Comparison of ENCODE assay signal across 9 cellular contexts in the genomic region with DNA sequence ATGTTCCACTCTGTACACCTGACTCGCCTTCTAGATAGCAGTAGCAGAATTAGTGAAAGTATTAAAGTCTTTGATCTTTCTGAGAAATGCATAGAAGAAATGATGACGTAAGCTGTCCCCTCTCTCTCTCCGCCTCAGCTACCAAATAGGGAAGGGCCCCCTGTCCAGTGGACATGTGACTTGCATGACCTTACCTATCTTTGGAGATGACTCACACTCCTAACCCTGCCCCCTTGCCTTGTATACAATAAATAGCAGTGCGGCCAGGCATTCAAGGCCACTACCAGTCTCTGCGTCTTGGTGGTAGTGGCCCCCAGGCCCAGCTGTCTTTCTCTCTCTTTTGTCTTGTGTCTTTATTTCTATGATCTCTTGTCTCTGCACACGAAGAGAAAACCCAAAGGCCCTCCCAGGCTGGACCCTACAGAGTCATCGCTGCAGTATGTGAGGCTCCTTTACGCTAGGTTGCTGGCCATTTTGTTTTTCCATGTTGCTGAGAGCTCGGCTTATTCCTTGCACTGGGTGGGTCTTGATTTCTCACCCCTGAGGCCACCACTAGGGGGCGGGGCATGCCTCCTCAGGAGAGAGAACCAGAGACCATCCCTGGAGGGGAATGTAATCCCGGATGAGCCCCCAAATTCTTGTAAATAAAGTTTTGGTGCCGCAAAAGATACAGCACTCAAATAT. TPM values are rescaled to one million over a fixed set of nuclear protein-coding genes. Genes with fewer than 3 reads are reported as not detected.
DNase-seq lines count a peak whose midpoint lies in the region; ATAC-seq and TF ChIP-seq lines count a peak whose summit lies in the region.
"Had no signal": no experiment of that assay in that cellular context is flagged by ENCODE, and none has a peak within 500 bp of the region (broad histone marks: within the 10 kb centered on the region; RNA-seq: fewer than 3 reads in every experiment).

No MANE protein-coding gene starts in this region.

- no peak overlapping the region for H3K4me2 ChIP-seq in GM23338

- H3K36me3 Mint-ChIP-seq in GM23338 (ENCODE audit: low read depth): peaks cover 31% of the 10 kb centered on the region

- DNase-seq in Caki2 (ENCODE audit: low read depth) (peak; percentile 9), GM23338 (ENCODE audit: low spot score) (peak; percentile 89), SHP77 treated with DMSO at 0.1 percent for 48 hours (lab: John Stamatoyannopoulos, UW) (peak; percentile 82), left kidney (ENCODE audit: low read depth, low spot score) (peak; percentile 29), NCI-H2081 treated with DMSO at 0.1 percent for 48 hours (lab: John Stamatoyannopoulos, UW) (no peak), nucleus accumbens (lab: John Stamatoyannopoulos, UW) (no peak)

- H3K9me2 ChIP-seq in GM23338 (ENCODE audit: insufficient read depth): peaks cover 9% of the 10 kb centered on the region; the same call in 1 of the 2 replicates

- peak; percentile 62 to 63 for TF ChIP-seq CTCF in GM23338 (conservative IDR thresholded peaks at IDR 0.05; ENCODE audit: low read depth in 2 of 2)

- in situ Hi-C loops in Caki2 (cut with HindIII; ENCODE audit: low pct_unique_long_range_greater_than_20kb, low sequenced_read_pairs): no loop called here

- H3K4me1 Mint-ChIP-seq in GM23338: peaks cover 23% of the 10 kb centered on the region

- H3K27me3 Mint-ChIP-seq in GM23338 (ENCODE audit: insufficient read depth, low read depth, poor library complexity): peaks cover 19% of the 10 kb centered on the region

- H4K20me1 ChIP-seq in GM23338 (replicated peaks; ENCODE audit: insufficient read depth): no peaks in the 10 kb centered on the region

- H3K27me3 ChIP-seq in GM23338 (ENCODE audit: insufficient read depth): no peaks in the 10 kb centered on the region
- H3K27me3 ChIP-seq: right atrium auricular region had no signal

- H3K36me3 ChIP-seq in GM23338 (ENCODE audit: insufficient read depth): peaks cover 18% of the 10 kb centered on the region
- H3K36me3 ChIP-seq: right atrium auricular region had no signal

- ATAC-seq in GM23338 (peak; percentile 21), GM19328 (IDR thresholded peaks at IDR 0.05; ENCODE audit: unreplicated experiment) (no peak), GM18909 (IDR thresholded peaks at IDR 0.05; ENCODE audit: poor library complexity, unreplicated experiment) (no peak)

- no peaks in the 10 kb centered on the region; the same call in none of the 2 replicates for H3F3A ChIP-seq in GM23338 (replicated peaks; ENCODE audit: low read depth)

- H3K79me2 ChIP-seq in GM23338 (replicated peaks; ENCODE audit: insufficient read depth): no peaks in the 10 kb centered on the region

- peaks cover 25% of the 10 kb centered on the region for H3K4me1 ChIP-seq in GM23338 (ENCODE audit: insufficient read depth)
- H3K4me1 ChIP-seq: right atrium auricular region had no signal

- H3K27ac ChIP-seq in GM23338 (ENCODE audit: low read depth): no peak overlapping the region
- H3K27ac ChIP-seq: right atrium auricular region had no signal

- H3K4me3 Mint-ChIP-seq in GM23338: no peak overlapping the region

- no peak overlapping the region for H3K27ac Mint-ChIP-seq in GM23338

- no peak overlapping the region for H3K4me3 ChIP-seq in GM23338

- H3K9me3 Mint-ChIP-seq in GM23338: peaks cover 39% of the 10 kb centered on the region

- H2AFZ ChIP-seq in GM23338: no peak overlapping the region

TF ChIP-seq in GM23338, 12 proteins besides CTCF, POLR2A, EP300 and RAD21:
- TF ChIP-seq POLR2AphosphoS5 (IDR thresholded peaks at IDR 0.05; ENCODE audit: low read depth) (no peak), JUNB (IDR thresholded peaks at IDR 0.05; ENCODE audit: unreplicated experiment) (no peak), NANOG (IDR thresholded peaks at IDR 0.05; ENCODE audit: borderline replicate concordance) (no peak)
- TF ChIP-seq, protein P1, sequence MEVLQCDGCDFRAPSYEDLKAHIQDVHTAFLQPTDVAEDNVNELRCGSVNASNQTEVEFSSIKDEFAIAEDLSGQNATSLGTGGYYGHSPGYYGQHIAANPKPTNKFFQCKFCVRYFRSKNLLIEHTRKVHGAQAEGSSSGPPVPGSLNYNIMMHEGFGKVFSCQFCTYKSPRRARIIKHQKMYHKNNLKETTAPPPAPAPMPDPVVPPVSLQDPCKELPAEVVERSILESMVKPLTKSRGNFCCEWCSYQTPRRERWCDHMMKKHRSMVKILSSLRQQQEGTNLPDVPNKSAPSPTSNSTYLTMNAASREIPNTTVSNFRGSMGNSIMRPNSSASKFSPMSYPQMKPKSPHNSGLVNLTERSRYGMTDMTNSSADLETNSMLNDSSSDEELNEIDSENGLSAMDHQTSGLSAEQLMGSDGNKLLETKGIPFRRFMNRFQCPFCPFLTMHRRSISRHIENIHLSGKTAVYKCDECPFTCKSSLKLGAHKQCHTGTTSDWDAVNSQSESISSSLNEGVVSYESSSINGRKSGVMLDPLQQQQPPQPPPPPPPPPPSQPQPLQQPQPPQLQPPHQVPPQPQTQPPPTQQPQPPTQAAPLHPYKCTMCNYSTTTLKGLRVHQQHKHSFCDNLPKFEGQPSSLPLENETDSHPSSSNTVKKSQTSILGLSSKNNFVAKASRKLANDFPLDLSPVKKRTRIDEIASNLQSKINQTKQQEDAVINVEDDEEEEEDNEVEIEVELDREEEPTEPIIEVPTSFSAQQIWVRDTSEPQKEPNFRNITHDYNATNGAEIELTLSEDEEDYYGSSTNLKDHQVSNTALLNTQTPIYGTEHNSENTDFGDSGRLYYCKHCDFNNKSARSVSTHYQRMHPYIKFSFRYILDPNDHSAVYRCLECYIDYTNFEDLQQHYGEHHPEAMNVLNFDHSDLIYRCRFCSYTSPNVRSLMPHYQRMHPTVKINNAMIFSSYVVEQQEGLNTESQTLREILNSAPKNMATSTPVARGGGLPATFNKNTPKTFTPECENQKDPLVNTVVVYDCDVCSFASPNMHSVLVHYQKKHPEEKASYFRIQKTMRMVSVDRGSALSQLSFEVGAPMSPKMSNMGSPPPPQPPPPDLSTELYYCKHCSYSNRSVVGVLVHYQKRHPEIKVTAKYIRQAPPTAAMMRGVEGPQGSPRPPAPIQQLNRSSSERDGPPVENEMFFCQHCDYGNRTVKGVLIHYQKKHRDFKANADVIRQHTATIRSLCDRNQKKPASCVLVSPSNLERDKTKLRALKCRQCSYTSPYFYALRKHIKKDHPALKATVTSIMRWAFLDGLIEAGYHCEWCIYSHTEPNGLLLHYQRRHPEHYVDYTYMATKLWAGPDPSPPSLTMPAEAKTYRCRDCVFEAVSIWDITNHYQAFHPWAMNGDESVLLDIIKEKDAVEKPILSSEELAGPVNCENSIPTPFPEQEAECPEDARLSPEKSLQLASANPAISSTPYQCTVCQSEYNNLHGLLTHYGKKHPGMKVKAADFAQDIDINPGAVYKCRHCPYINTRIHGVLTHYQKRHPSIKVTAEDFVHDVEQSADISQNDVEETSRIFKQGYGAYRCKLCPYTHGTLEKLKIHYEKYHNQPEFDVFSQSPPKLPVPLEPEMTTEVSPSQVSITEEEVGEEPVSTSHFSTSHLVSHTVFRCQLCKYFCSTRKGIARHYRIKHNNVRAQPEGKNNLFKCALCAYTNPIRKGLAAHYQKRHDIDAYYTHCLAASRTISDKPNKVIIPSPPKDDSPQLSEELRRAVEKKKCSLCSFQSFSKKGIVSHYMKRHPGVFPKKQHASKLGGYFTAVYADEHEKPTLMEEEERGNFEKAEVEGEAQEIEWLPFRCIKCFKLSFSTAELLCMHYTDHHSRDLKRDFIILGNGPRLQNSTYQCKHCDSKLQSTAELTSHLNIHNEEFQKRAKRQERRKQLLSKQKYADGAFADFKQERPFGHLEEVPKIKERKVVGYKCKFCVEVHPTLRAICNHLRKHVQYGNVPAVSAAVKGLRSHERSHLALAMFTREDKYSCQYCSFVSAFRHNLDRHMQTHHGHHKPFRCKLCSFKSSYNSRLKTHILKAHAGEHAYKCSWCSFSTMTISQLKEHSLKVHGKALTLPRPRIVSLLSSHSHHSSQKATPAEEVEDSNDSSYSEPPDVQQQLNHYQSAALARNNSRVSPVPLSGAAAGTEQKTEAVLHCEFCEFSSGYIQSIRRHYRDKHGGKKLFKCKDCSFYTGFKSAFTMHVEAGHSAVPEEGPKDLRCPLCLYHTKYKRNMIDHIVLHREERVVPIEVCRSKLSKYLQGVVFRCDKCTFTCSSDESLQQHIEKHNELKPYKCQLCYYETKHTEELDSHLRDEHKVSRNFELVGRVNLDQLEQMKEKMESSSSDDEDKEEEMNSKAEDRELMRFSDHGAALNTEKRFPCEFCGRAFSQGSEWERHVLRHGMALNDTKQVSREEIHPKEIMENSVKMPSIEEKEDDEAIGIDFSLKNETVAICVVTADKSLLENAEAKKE (CRISPR knock-in tag; IDR thresholded peaks at IDR 0.05): no peak
- TF ChIP-seq, protein P2, sequence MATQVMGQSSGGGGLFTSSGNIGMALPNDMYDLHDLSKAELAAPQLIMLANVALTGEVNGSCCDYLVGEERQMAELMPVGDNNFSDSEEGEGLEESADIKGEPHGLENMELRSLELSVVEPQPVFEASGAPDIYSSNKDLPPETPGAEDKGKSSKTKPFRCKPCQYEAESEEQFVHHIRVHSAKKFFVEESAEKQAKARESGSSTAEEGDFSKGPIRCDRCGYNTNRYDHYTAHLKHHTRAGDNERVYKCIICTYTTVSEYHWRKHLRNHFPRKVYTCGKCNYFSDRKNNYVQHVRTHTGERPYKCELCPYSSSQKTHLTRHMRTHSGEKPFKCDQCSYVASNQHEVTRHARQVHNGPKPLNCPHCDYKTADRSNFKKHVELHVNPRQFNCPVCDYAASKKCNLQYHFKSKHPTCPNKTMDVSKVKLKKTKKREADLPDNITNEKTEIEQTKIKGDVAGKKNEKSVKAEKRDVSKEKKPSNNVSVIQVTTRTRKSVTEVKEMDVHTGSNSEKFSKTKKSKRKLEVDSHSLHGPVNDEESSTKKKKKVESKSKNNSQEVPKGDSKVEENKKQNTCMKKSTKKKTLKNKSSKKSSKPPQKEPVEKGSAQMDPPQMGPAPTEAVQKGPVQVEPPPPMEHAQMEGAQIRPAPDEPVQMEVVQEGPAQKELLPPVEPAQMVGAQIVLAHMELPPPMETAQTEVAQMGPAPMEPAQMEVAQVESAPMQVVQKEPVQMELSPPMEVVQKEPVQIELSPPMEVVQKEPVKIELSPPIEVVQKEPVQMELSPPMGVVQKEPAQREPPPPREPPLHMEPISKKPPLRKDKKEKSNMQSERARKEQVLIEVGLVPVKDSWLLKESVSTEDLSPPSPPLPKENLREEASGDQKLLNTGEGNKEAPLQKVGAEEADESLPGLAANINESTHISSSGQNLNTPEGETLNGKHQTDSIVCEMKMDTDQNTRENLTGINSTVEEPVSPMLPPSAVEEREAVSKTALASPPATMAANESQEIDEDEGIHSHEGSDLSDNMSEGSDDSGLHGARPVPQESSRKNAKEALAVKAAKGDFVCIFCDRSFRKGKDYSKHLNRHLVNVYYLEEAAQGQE (IDR thresholded peaks at IDR 0.05; ENCODE audit: unreplicated experiment): no peak

RNA-seq across cellular contexts. Expression of a gene that starts 16.0 kb away (rescaled TPM):
- total RNA-seq in Caki2 (2014; rRNA removed; shearing (Covaris generic); ENCODE audit: low replicate concordance): not detected in 2 replicates
- total RNA-seq in GM23338 (2014; rRNA removed; shearing (Covaris generic)): 3.8 and 4.2 TPM in 2 replicates
- 0.95 and 1.1 TPM in 2 replicates for polyA plus RNA-seq in GM23338 (2016; fragmentation: Nextera tagmentation; extraction: Ambion mirVana)

RNA-seq across cellular contexts. Expression of a gene that starts 54.7 kb away (rescaled TPM):
- total RNA-seq in Caki2 (2014; rRNA removed; shearing (Covaris generic); ENCODE audit: low replicate concordance): 44.7 and 51.9 TPM in 2 replicates
- total RNA-seq in GM23338 (2014; rRNA removed; shearing (Covaris generic)): 50.7 and 55.8 TPM in 2 replicates
- 22.7 and 24.9 TPM in 2 replicates for polyA plus RNA-seq in GM23338 (2016; fragmentation: Nextera tagmentation; extraction: Ambion mirVana)

Comparison
In these comparisons a context has a peak if more than half of its experiments do, and no peak if none do; other contexts are left out.
1. DNase-seq: peak in Caki2 (single experiment), GM23338 (single experiment), SHP77 treated with DMSO at 0.1 percent for 48 hours (single experiment) and left kidney (single experiment); none in NCI-H2081 treated with DMSO at 0.1 percent for 48 hours (single experiment) and nucleus accumbens (0 of 56).